In genomic region chr16:4059969-4060368, GRCh38 we compare ENCODE assay signal across 16 cellular contexts. TPM values are rescaled to one million over a fixed set of nuclear protein-coding genes. Genes with fewer than 3 reads are reported as not detected.
A peak's percentile ranks its signal among the peaks of the same experiment; 100 is the strongest.
DNase-seq lines count a peak whose midpoint lies in the region; ATAC-seq and TF ChIP-seq lines count a peak whose summit lies in the region.
"Had no signal": no experiment of that assay in that cellular context is flagged by ENCODE, and none has a peak within 500 bp of the region (broad histone marks: within the 10 kb centered on the region; RNA-seq: fewer than 3 reads in every experiment).

No MANE protein-coding gene starts in this region.

- H3K27ac Mint-ChIP-seq in osteocyte (ENCODE audit: unreplicated experiment) (no peak overlapping the region), HFFc6 (no peak overlapping the region)
- H3K27ac Mint-ChIP-seq: mesothelial cell of epicardium had no signal

- H3K9me3 Mint-ChIP-seq in osteocyte (ENCODE audit: unreplicated experiment): peaks cover 33% of the 10 kb centered on the region
- peaks cover 52% of the 10 kb centered on the region for H3K9me3 Mint-ChIP-seq in HFFc6

- no peak overlapping the region for H3K27ac ChIP-seq in RWPE2 (ENCODE audit: poor library complexity, severe bottlenecking)
- H3K27ac ChIP-seq: 22Rv1, GM23248, SJCRH30 had no signal

- peaks cover 26% of the 10 kb centered on the region for H3K36me3 Mint-ChIP-seq in osteocyte (ENCODE audit: unreplicated experiment)
- peaks cover 43% of the 10 kb centered on the region for H3K36me3 Mint-ChIP-seq in HFFc6 (ENCODE audit: low read depth)

- H3K27me3 Mint-ChIP-seq in osteocyte (ENCODE audit: unreplicated experiment) (no peaks in the 10 kb centered on the region), HFFc6 (ENCODE audit: insufficient read depth) (peaks cover 3% of the 10 kb centered on the region)

- H3K4me3 Mint-ChIP-seq in osteocyte (ENCODE audit: unreplicated experiment) (no peak overlapping the region), HFFc6 (no peak overlapping the region)
- H3K4me3 Mint-ChIP-seq: mesothelial cell of epicardium had no signal

- H3K4me1 Mint-ChIP-seq in osteocyte (ENCODE audit: unreplicated experiment) (peaks cover 17% of the 10 kb centered on the region), HFFc6 (ENCODE audit: low read depth) (peaks cover 33% of the 10 kb centered on the region)
- H3K4me1 Mint-ChIP-seq: mesothelial cell of epicardium had no signal

- peaks cover 16% of the 10 kb centered on the region for H3K9me3 ChIP-seq in RWPE2 (ENCODE audit: severe bottlenecking)

- no peaks in the 10 kb centered on the region for H3K36me3 ChIP-seq in RWPE2 (ENCODE audit: low read depth)
- H3K36me3 ChIP-seq: SJCRH30 had no signal

- no peaks in the 10 kb centered on the region for H3K27me3 ChIP-seq in RWPE2 (ENCODE audit: insufficient read depth, poor library complexity, severe bottlenecking)
- H3K27me3 ChIP-seq: SJCRH30 had no signal

- no peak overlapping the region for H3K4me3 ChIP-seq in RWPE2 (ENCODE audit: severe bottlenecking)
- H3K4me3 ChIP-seq: GM23248, SJCRH30 had no signal

- ATAC-seq in RWPE2 (ENCODE audit: low read depth) (no peak), GM19023 (IDR thresholded peaks at IDR 0.05; ENCODE audit: unreplicated experiment) (no peak), HG03097 (IDR thresholded peaks at IDR 0.05; ENCODE audit: low FRiP score, unreplicated experiment) (no peak)

- DNase-seq in DMS53 (lab: John Stamatoyannopoulos, UW) (peak; percentile 32), DMS53 treated with DMSO at 0.1 percent for 48 hours (lab: John Stamatoyannopoulos, UW; ENCODE audit: unreplicated experiment) (no peak), RWPE2 (ENCODE audit: low spot score) (peak; percentile 3), epidermal melanocyte (ENCODE audit: insufficient read length, low spot score) (peak; percentile 21), osteocyte (ENCODE audit: extremely low spot score, unreplicated experiment) (peak; percentile 54), HFFc6 (no peak)
- DNase-seq: C1 segment of cervical spinal cord, caudate nucleus, GM23248, NCI-H1092, occipital lobe, SJCRH30 had no signal

- no peaks in the 10 kb centered on the region for H3K4me1 ChIP-seq in RWPE2 (ENCODE audit: insufficient read depth, poor library complexity, severe bottlenecking)
- H3K4me1 ChIP-seq: SJCRH30 had no signal

- no peak for TF ChIP-seq CTCF in RWPE2 (IDR thresholded peaks at IDR 0.05; ENCODE audit: poor library complexity, severe bottlenecking)
- TF ChIP-seq CTCF in osteocyte (IDR thresholded peaks at IDR 0.05): no peak
- no peak for TF ChIP-seq CTCF in HFFc6 (IDR thresholded peaks at IDR 0.05)

RNA-seq across cellular contexts. Expression of gene ADCY9, which starts 56.3 kb away (rescaled TPM):
- 25.3 and 26.9 TPM in 2 replicates for total RNA-seq in osteocyte
- 10 to 100 TPM; 20.8 to 24.8 (median 22.6) TPM for total RNA-seq in HFFc6 (2021; fragmentation: NEBNext Ultra II Directional; extraction: Animal tissue kit (Norgen Biotek cat#: 25700))

Comparison
In these comparisons a context has a peak if more than half of its experiments do, and no peak if none do; other contexts are left out.
1. DNase-seq: peak in DMS53 (single experiment), RWPE2 (single experiment), epidermal melanocyte (single experiment) and osteocyte (single experiment); none in DMS53 treated with DMSO at 0.1 percent for 48 hours (single experiment) and HFFc6 (single experiment).